In genomic region chr17:68016838-68017237, GRCh38 we compare ENCODE assay signal across 24 cellular contexts.
"Had no signal": no experiment of that assay in that cellular context is flagged by ENCODE, and none has a peak within 500 bp of the region (broad histone marks: within the 10 kb centered on the region; RNA-seq: fewer than 3 reads in every experiment).

No MANE protein-coding gene starts in this region.

- H3K27me3 ChIP-seq: colonic mucosa, esophagus squamous epithelium, gastrocnemius medialis, heart right ventricle, left lung had no signal

- DNase-seq: colonic mucosa; cortex of kidney; effector CD8-positive, alpha-beta T cell; effector memory CD8-positive, alpha-beta T cell; endodermal cell; erythroblast; esophagus squamous epithelium; foreskin fibroblast; foreskin melanocyte; gastrocnemius medialis; glutamatergic neuron; head of caudate nucleus; heart right ventricle; hippocampal formation; left cardiac atrium; left lung; left ventricle myocardium superior; lower lobe of right lung; mesenchymal stem cell; mucosa of descending colon had no signal

- H3K9me3 Mint-ChIP-seq: dendritic cell treated with granulocyte-macrophage colony-stimulating factor and Interleukin-4, amounts not matched to agents 40 ng/mL and 50 ng/mL, for 4 days; endodermal cell; mesothelial cell of epicardium had no signal

- H3K4me1 ChIP-seq: colonic mucosa had no signal

- H3K27ac ChIP-seq: colonic mucosa, epithelial cell of prostate, esophagus squamous epithelium, gastrocnemius medialis, heart right ventricle, left lung, lower lobe of right lung had no signal

- H3K36me3 ChIP-seq: colonic mucosa, esophagus squamous epithelium, gastrocnemius medialis, heart right ventricle, left lung, lower lobe of right lung had no signal

- H3K27ac Mint-ChIP-seq: dendritic cell treated with granulocyte-macrophage colony-stimulating factor and Interleukin-4, amounts not matched to agents 40 ng/mL and 50 ng/mL, for 4 days; effector memory CD8-positive, alpha-beta T cell; endodermal cell; mesothelial cell of epicardium had no signal

- H3K4me3 Mint-ChIP-seq: dendritic cell treated with granulocyte-macrophage colony-stimulating factor and Interleukin-4, amounts not matched to agents 40 ng/mL and 50 ng/mL, for 4 days; effector memory CD8-positive, alpha-beta T cell; endodermal cell; mesothelial cell of epicardium had no signal

- H3K4me3 ChIP-seq: colonic mucosa, esophagus squamous epithelium, gastrocnemius medialis, heart right ventricle, left lung, lower lobe of right lung, mucosa of descending colon had no signal

- ATAC-seq: effector memory CD8-positive, alpha-beta T cell; esophagus mucosa; gastrocnemius medialis; heart right ventricle; left cardiac atrium; left lung; left ventricle myocardium superior; lower lobe of right lung; mucosa of descending colon had no signal

- H3K9me3 ChIP-seq: colonic mucosa, esophagus squamous epithelium, gastrocnemius medialis, heart right ventricle, left lung, lower lobe of right lung, mucosa of descending colon had no signal
